24 cellular contexts compared by ENCODE assay signal in genomic region chr10:71423268-71423667, GRCh38. TPM values are rescaled to one million over a fixed set of nuclear protein-coding genes. Genes with fewer than 3 reads are reported as not detected.
"Had no signal": no experiment of that assay in that cellular context is flagged by ENCODE, and none has a peak within 500 bp of the region (broad histone marks: within the 10 kb centered on the region; RNA-seq: fewer than 3 reads in every experiment).

No MANE protein-coding gene starts in this region.

- H3K27ac ChIP-seq: adrenal gland, tibial artery had no signal

- DNase-seq: activated CD4-positive, alpha-beta memory T cell treated with anti-CD3 and anti-CD28 coated beads, Interleukin-2, amount 10 ng/mL, durations not matched to agents 7 days and 5 days; activated CD4-positive, alpha-beta T cell treated with anti-CD3 and anti-CD28 coated beads for 48 hours; activated naive CD4-positive, alpha-beta T cell; activated T-cell treated with anti-CD3 and anti-CD28 coated beads, Interleukin-2, amount 50 U/mL, for 4 hours; central memory CD4-positive, alpha-beta T cell; dermis blood vessel endothelial cell; effector memory CD4-positive, alpha-beta T cell; foreskin melanocyte; left cardiac atrium; mesenchymal stem cell; mucosa of descending colon; nephron progenitor cell; nucleus accumbens; stimulated activated CD4-positive, alpha-beta T cell treated with anti-CD3 and anti-CD28 coated beads, Interleukin-4, amount 100 ng/mL, for 4 hours; stimulated activated naive CD8-positive, alpha-beta T cell treated with anti-CD3 and anti-CD28 coated beads, Interleukin-15, amount 100 ng/mL, for 72 hours; T-helper 9 cell; tibial artery had no signal

- H3K4me1 Mint-ChIP-seq: activated CD4-positive, alpha-beta memory T cell treated with anti-CD3 and anti-CD28 coated beads, Interleukin-2, amount 10 ng/mL, durations not matched to agents 7 days and 5 days; stimulated activated naive CD8-positive, alpha-beta T cell treated with anti-CD3 and anti-CD28 coated beads, Interleukin-15, amount 100 ng/mL, for 72 hours had no signal

- ATAC-seq: activated T-cell treated with anti-CD3 and anti-CD28 coated beads, Interleukin-2, amount 50 U/mL, for 4 hours; esophagus mucosa; left cardiac atrium; mucosa of descending colon; stimulated activated naive CD8-positive, alpha-beta T cell treated with anti-CD3 and anti-CD28 coated beads, Interleukin-15, amount 100 ng/mL, for 72 hours had no signal

- H3K9me3 Mint-ChIP-seq: activated CD4-positive, alpha-beta memory T cell treated with anti-CD3 and anti-CD28 coated beads, Interleukin-2, amount 10 ng/mL, durations not matched to agents 7 days and 5 days; activated T-cell treated with anti-CD3 and anti-CD28 coated beads, Interleukin-2, amount 50 U/mL, for 4 hours; activated T-helper 2 cell treated with anti-CD3 and anti-CD28 coated beads, Interferon-gamma antibody, Interleukin-2, Interleukin-4, amounts not matched to agents 10 μg/mL and 5 μg/mL and 100 μg/mL, durations not matched to agents 14 hours and 24 hours and 36 hours; nephron progenitor cell; stimulated activated naive CD8-positive, alpha-beta T cell treated with anti-CD3 and anti-CD28 coated beads, Interleukin-15, amount 100 ng/mL, for 72 hours had no signal

- H3K27me3 ChIP-seq: adrenal gland had no signal

- H3K4me1 ChIP-seq: adrenal gland, tibial artery had no signal

- H3K4me3 ChIP-seq: adrenal gland, mucosa of descending colon, tibial artery had no signal

- H3K36me3 Mint-ChIP-seq: activated naive CD8-positive, alpha-beta T cell had no signal

- H3K9me3 ChIP-seq: adrenal gland, mucosa of descending colon, tibial artery had no signal

- H3K36me3 ChIP-seq: adrenal gland, tibial artery had no signal

- H3K27ac Mint-ChIP-seq: activated CD4-positive, alpha-beta memory T cell treated with anti-CD3 and anti-CD28 coated beads, Interleukin-2, amount 10 ng/mL, durations not matched to agents 7 days and 5 days; activated naive CD8-positive, alpha-beta T cell; activated T-helper 2 cell treated with anti-CD3 and anti-CD28 coated beads, Interferon-gamma antibody, Interleukin-2, Interleukin-4, amounts not matched to agents 10 μg/mL and 5 μg/mL and 100 μg/mL, durations not matched to agents 14 hours and 24 hours and 36 hours; nephron progenitor cell; stimulated activated naive CD8-positive, alpha-beta T cell treated with anti-CD3 and anti-CD28 coated beads, Interleukin-15, amount 100 ng/mL, for 72 hours had no signal

- H3K4me3 Mint-ChIP-seq: activated CD4-positive, alpha-beta memory T cell treated with anti-CD3 and anti-CD28 coated beads, Interleukin-2, amount 10 ng/mL, durations not matched to agents 7 days and 5 days; activated naive CD8-positive, alpha-beta T cell; activated T-cell treated with anti-CD3 and anti-CD28 coated beads, Interleukin-2, amount 50 U/mL, for 4 hours; nephron progenitor cell; stimulated activated naive CD8-positive, alpha-beta T cell treated with anti-CD3 and anti-CD28 coated beads, Interleukin-15, amount 100 ng/mL, for 72 hours had no signal

RNA-seq across cellular contexts. Expression of gene CDH23, which starts 26.5 kb away (rescaled TPM):
- total RNA-seq: astrocyte, endothelial cell of umbilical vein, renal cortical epithelial cell had no signal
